In the genomic region with DNA sequence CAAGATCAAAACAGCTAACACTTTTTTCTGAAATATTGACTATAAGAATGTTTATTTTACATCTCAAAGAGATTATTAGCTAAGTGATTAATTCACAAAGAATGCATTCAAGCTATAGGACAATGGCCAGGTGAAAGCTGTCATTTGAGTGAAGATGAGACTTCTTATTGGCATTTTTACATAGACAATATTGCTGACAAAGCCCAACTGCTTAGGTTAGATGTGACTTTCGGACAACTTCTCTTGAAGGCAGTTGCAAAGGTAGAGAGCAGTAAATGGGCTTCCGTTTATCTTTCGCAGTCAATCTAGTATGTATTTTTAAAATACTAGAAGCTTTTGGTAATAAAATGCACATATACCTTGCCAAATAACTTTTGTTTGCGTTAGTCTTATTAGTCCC, we compare ENCODE assay signal across 7 cellular contexts.
"Had no signal": no experiment of that assay in that cellular context is flagged by ENCODE, and none has a peak within 500 bp of the region (broad histone marks: within the 10 kb centered on the region; RNA-seq: fewer than 3 reads in every experiment).

No MANE protein-coding gene starts in this region.

- FAIRE-seq: HTR-8/SVneo, K562 had no signal

- ATAC-seq: K562 had no signal

- DNase-seq: IMR-90, KBM-7, KG1 had no signal

- H3K36me3 Mint-ChIP-seq: IgD-negative memory B cell had no signal

- H3K4me3 ChIP-seq: K562 had no signal

- H3K4me3 Mint-ChIP-seq: IgD-negative memory B cell had no signal

- H3K27ac ChIP-seq: HL-60 had no signal

- H3K4me1 Mint-ChIP-seq: IgD-negative memory B cell had no signal
